15 cellular contexts compared by ENCODE assay signal in the genomic region with DNA sequence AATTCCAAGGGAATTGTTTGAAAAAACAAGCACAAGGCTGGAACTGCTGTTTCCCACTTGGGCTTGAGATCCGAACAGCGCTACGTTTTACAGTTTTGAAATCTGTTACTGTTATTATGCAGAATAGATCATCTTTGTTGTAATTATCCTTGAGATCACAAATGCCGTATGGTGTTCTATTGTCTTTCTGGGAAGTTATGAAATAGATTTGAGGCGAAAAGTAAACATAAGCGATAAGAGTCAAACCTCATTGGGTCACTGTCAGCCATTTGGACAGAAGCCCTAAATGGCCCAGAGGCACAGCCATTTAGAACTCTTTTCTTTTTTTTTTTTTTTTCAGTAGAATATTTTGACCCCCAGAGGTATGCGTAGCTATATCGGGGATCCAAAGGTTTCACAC.
A peak's percentile ranks its signal among the peaks of the same experiment; 100 is the strongest.
DNase-seq lines count a peak whose midpoint lies in the region; ATAC-seq, FAIRE-seq and TF ChIP-seq lines count a peak whose summit lies in the region.
"Had no signal": no experiment of that assay in that cellular context is flagged by ENCODE, and none has a peak within 500 bp of the region (broad histone marks: within the 10 kb centered on the region; RNA-seq: fewer than 3 reads in every experiment).

No MANE protein-coding gene starts in this region.

- no peaks in the 10 kb centered on the region for H3K9me3 Mint-ChIP-seq in activated T-helper 17 cell treated with anti-CD3 and anti-CD28 coated beads, Interleukin-2, amount 50 U/mL, for 72 hours
- no peaks in the 10 kb centered on the region for H3K9me3 Mint-ChIP-seq in Caco-2 (ENCODE audit: unreplicated experiment)
- H3K9me3 Mint-ChIP-seq: CD4-positive, alpha-beta memory T cell; GM23338 had no signal

- no peak overlapping the region for H3K4me3 Mint-ChIP-seq in activated T-helper 17 cell treated with anti-CD3 and anti-CD28 coated beads, Interleukin-2, amount 50 U/mL, for 72 hours
- no peak overlapping the region for H3K4me3 Mint-ChIP-seq in Caco-2 (ENCODE audit: unreplicated experiment)
- H3K4me3 Mint-ChIP-seq: CD4-positive, alpha-beta memory T cell; GM23338 had no signal

- POLR2A ChIA-PET in Caco-2 (lab: Charles Lee): no interaction called here

- peak overlapping the region; percentile 14 for H3K4me3 ChIP-seq in right cardiac atrium (ENCODE audit: low read length)
- no peak overlapping the region for H3K4me3 ChIP-seq in right atrium auricular region
- H3K4me3 ChIP-seq in choroid plexus epithelial cell (ENCODE audit: low read depth, low read length): peak overlapping the region; percentile 23
- peak overlapping the region in 2 of 3 donors; percentile 23 to 28 for H3K4me3 ChIP-seq in right lobe of liver
- no peak overlapping the region for H3K4me3 ChIP-seq in Caco-2 (ENCODE audit: low read depth, low read length)
- H3K4me3 ChIP-seq: A549, GM23338 had no signal

- FAIRE-seq in urothelium cell line (lab: Jason Lieb, UNC): no peak
- FAIRE-seq: A549, GM12892 had no signal

- H3K36me3 ChIP-seq in right atrium auricular region (no peaks in the 10 kb centered on the region), right lobe of liver (no peaks in the 10 kb centered on the region), Caco-2 (ENCODE audit: control insufficient read depth, insufficient read depth, low read length) (no peaks in the 10 kb centered on the region)
- H3K36me3 ChIP-seq: BE2C had no signal

- WGBS in right cardiac atrium: 47% methylated on average over 8 of the region's 8 CpGs
- WGBS in right lobe of liver (ENCODE audit: insufficient coverage, low coverage, low lambda C conversion rate, missing lambda C conversion rate): 44% methylated on average over 8 of the region's 8 CpGs

- H3K4me1 Mint-ChIP-seq in activated T-helper 17 cell treated with anti-CD3 and anti-CD28 coated beads, Interleukin-2, amount 50 U/mL, for 72 hours: no peaks in the 10 kb centered on the region
- peaks cover 50% of the 10 kb centered on the region for H3K4me1 Mint-ChIP-seq in Caco-2 (ENCODE audit: low read depth, unreplicated experiment)

- CTCF ChIA-PET in Caco-2 (lab: Charles Lee): interaction anchor here (0.6 kb wide), 1 partner anchor 302 kb away, joined by 7 read pairs; no protein-coding TSS in a partner anchor

- no peak for TF ChIP-seq CTCF in right atrium auricular region (IDR thresholded peaks at IDR 0.05)
- TF ChIP-seq CTCF in choroid plexus epithelial cell (conservative IDR thresholded peaks at IDR 0.05; ENCODE audit: low read depth, low read length): no peak
- TF ChIP-seq CTCF in right lobe of liver (IDR thresholded peaks at IDR 0.05): no peak
- no peak for TF ChIP-seq CTCF in Caco-2 (IDR thresholded peaks at IDR 0.05; ENCODE audit: insufficient read depth in 1 of 2, low read depth in 1 of 2, low read length in 1 of 2, severe bottlenecking in 1 of 2, unreplicated experiment in 1 of 2)

- no peak for TF ChIP-seq POLR2A in right lobe of liver (IDR thresholded peaks at IDR 0.05)

- H3K27me3 ChIP-seq in right cardiac atrium (ENCODE audit: control insufficient read depth, insufficient read depth) (no peaks in the 10 kb centered on the region), right atrium auricular region (no peaks in the 10 kb centered on the region), right lobe of liver (no peaks in the 10 kb centered on the region), Caco-2 (replicated peaks; ENCODE audit: control insufficient read depth, insufficient read depth, low read length) (no peaks in the 10 kb centered on the region)
- H3K27me3 ChIP-seq: BE2C had no signal

- no TSS peak for BruUV-seq in Caco-2 (replicated peaks; lab: Mats Ljungman, UMichigan)

- H3K36me3 Mint-ChIP-seq in activated T-helper 17 cell treated with anti-CD3 and anti-CD28 coated beads, Interleukin-2, amount 50 U/mL, for 72 hours (ENCODE audit: low read depth): no peaks in the 10 kb centered on the region
- peaks cover 4% of the 10 kb centered on the region for H3K36me3 Mint-ChIP-seq in Caco-2 (ENCODE audit: insufficient read depth, unreplicated experiment)

- DNase-seq in right cardiac atrium: no peak
- DNase-seq in right atrium auricular region (ENCODE audit: low spot score): no peak
- no peak for DNase-seq in choroid plexus epithelial cell (ENCODE audit: low read depth)
- no peak for DNase-seq in right lobe of liver
- no peak for DNase-seq in urothelium cell line (ENCODE audit: low spot score)
- DNase-seq in Caco-2: no peak
- DNase-seq: CD4-positive, alpha-beta memory T cell; GDM1; H7 had no signal

- H3K4me1 ChIP-seq in right cardiac atrium (ENCODE audit: control insufficient read depth, insufficient read depth, low read length) (peaks cover 13% of the 10 kb centered on the region), right atrium auricular region (peaks cover 0 to 10% of the 10 kb centered on the region in 2 donors), right lobe of liver (peaks cover 0 to 13% (median 6%) of the 10 kb centered on the region in 4 donors), Caco-2 (peaks cover 36% of the 10 kb centered on the region)

- no peaks in the 10 kb centered on the region for H3K9me3 ChIP-seq in right cardiac atrium (ENCODE audit: control insufficient read depth, low read length)
- no peaks in the 10 kb centered on the region for H3K9me3 ChIP-seq in right atrium auricular region
- no peaks in the 10 kb centered on the region for H3K9me3 ChIP-seq in right lobe of liver
- H3K9me3 ChIP-seq in Caco-2: no peaks in the 10 kb centered on the region
- H3K9me3 ChIP-seq: A549, BE2C had no signal

- intact Hi-C loops in right cardiac atrium (cut with DNase I) (no loop called here), right lobe of liver (cut with DNase I) (no loop called here), Caco-2 (cut with micrococcal nuclease; ENCODE audit: unreplicated experiment) (loop anchor here (2.0 to 5.0 kb wide), 2 partner anchors 113 to 291 kb away; no protein-coding TSS in a partner anchor)

- no peaks in the 10 kb centered on the region for H3K27me3 Mint-ChIP-seq in activated T-helper 17 cell treated with anti-CD3 and anti-CD28 coated beads, Interleukin-2, amount 50 U/mL, for 72 hours
- no peaks in the 10 kb centered on the region for H3K27me3 Mint-ChIP-seq in Caco-2 (ENCODE audit: insufficient read depth, unreplicated experiment)
- H3K27me3 Mint-ChIP-seq: CD4-positive, alpha-beta memory T cell had no signal

- ATAC-seq in right cardiac atrium (peak; percentile 23 to 29), right lobe of liver (peak; percentile 57 to 78 (median 67))
- no peak for ATAC-seq in activated T-helper 17 cell treated with anti-CD3 and anti-CD28 coated beads, Interleukin-2, amount 50 U/mL, for 72 hours (replicated peaks)
- ATAC-seq: A549 had no signal

- H3K27ac Mint-ChIP-seq in activated T-helper 17 cell treated with anti-CD3 and anti-CD28 coated beads, Interleukin-2, amount 50 U/mL, for 72 hours: no peak overlapping the region
- no peak overlapping the region for H3K27ac Mint-ChIP-seq in Caco-2 (ENCODE audit: unreplicated experiment)
- H3K27ac Mint-ChIP-seq: GM23338 had no signal

- H3K27ac ChIP-seq in right cardiac atrium (ENCODE audit: low read length): no peak overlapping the region
- H3K27ac ChIP-seq in right atrium auricular region: no peak overlapping the region
- H3K27ac ChIP-seq in right lobe of liver: peak overlapping the region in 2 of 3 donors; percentile 19 to 35
- H3K27ac ChIP-seq: A549, C4-2B had no signal

Comparison
In these comparisons a context has a peak if more than half of its experiments do, and no peak if none do; other contexts are left out.
1. H3K4me3 ChIP-seq: peak in right cardiac atrium (single experiment), choroid plexus epithelial cell (single experiment) and right lobe of liver (2 of 3); none in right atrium auricular region (0 of 2) and Caco-2 (single experiment).
2. H3K27ac ChIP-seq: peak in right lobe of liver (2 of 3); none in right cardiac atrium (single experiment) and right atrium auricular region (0 of 2).